9 cellular contexts compared by ENCODE assay signal in the genomic region with DNA sequence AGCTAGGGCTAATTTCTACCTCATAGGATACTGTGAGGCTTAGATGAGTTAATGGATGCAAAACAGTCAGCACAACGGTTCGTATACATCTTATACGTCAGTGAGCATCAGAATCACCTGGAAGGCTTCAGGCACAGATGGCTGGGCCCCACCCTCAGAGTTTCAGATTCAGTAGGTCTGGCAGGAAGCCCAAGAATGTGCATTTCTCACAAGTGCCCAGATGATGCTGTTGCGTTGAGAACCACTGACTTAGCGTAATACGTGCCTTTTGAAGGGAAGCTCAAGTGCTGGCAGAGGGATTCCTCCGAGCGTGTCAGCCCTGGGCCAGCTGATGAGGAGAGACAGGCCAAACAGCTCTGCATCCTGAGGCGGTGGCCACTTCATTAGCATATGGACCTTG.
DNase-seq lines count a peak whose midpoint lies in the region; ATAC-seq and TF ChIP-seq lines count a peak whose summit lies in the region.
"Had no signal": no experiment of that assay in that cellular context is flagged by ENCODE, and none has a peak within 500 bp of the region (broad histone marks: within the 10 kb centered on the region; RNA-seq: fewer than 3 reads in every experiment).

No MANE protein-coding gene starts in this region.

- DNase-seq in epithelial cell of esophagus (ENCODE audit: low read depth): peak; percentile 37
- DNase-seq in T-cell: no peak
- no peak for DNase-seq in GM13977 (ENCODE audit: low spot score)
- no peak for DNase-seq in head of caudate nucleus
- DNase-seq: activated gamma-delta T cell treated with Interleukin-2 at 50 U/mL for 16 hours had no signal

- H3K27ac Mint-ChIP-seq in T-cell: no peak overlapping the region

- H3K27me3 Mint-ChIP-seq in T-cell: peaks cover 5% of the 10 kb centered on the region in 2 donors

- H3K4me1 Mint-ChIP-seq in T-cell: no peaks in the 10 kb centered on the region

- in situ Hi-C loops in GM13977 (cut with MboI; ENCODE audit: low pct_unique_long_range_greater_than_20kb, low sequenced_read_pairs, unreplicated experiment): no loop called here

- TF ChIP-seq CTCF in epithelial cell of esophagus (IDR thresholded peaks at IDR 0.05; ENCODE audit: insufficient read depth, low read depth, low read length, missing control alignments): no peak
- TF ChIP-seq CTCF in GM13977 (IDR thresholded peaks at IDR 0.05; ENCODE audit: extremely low read depth, insufficient read depth, missing control alignments): no peak

- H3K4me3 Mint-ChIP-seq in T-cell: no peak overlapping the region

- peaks cover 0 to 4% (median 0%) of the 10 kb centered on the region in 3 donors for H3K9me3 Mint-ChIP-seq in T-cell

- no peak overlapping the region for H3K4me3 ChIP-seq in epithelial cell of esophagus (ENCODE audit: low read length)

- POLR2A ChIA-PET in T-cell (lab: Charles Lee): no interaction called here

- ATAC-seq in GM18511 (IDR thresholded peaks at IDR 0.05; ENCODE audit: unreplicated experiment) (peak; percentile 56), GM21576 (IDR thresholded peaks at IDR 0.05; ENCODE audit: unreplicated experiment) (peak; percentile 78), HG03442 (IDR thresholded peaks at IDR 0.05; ENCODE audit: unreplicated experiment) (peak; percentile 78), T-cell (replicated peaks in 1 of 4) (no peak), GM19455 (IDR thresholded peaks at IDR 0.05; ENCODE audit: unreplicated experiment) (no peak)

- intact Hi-C loops in head of caudate nucleus (cut with DNase I): no loop called here

- H3K36me3 Mint-ChIP-seq in T-cell: no peaks in the 10 kb centered on the region

- CTCF ChIA-PET in T-cell (lab: Charles Lee): no interaction called here

Comparison
In these comparisons a context has a peak if more than half of its experiments do, and no peak if none do; other contexts are left out.
1. ATAC-seq: peak in GM18511 (single experiment), GM21576 (single experiment) and HG03442 (single experiment); none in T-cell (0 of 4) and GM19455 (single experiment).